In the genomic region with DNA sequence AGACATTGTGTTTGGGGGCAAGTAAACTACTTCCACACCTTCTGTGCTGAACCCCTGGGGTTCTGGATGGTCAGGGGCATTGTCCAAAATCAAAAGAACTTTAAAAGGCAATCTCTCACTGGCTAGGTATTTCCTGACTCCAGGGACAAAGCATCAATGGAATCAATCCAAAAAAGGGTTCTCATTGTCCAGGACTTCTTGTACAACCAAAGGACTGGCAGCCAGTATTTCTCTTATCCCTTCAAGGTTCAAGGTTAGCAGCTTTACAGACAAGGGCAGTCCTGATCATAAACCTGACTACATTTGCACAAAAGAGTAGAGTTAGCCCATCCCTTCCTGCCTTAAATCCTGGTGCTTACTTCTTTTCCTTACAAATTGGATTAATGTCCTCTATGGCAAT, we compare ENCODE assay signal across 33 cellular contexts.
"Had no signal": no experiment of that assay in that cellular context is flagged by ENCODE, and none has a peak within 500 bp of the region (broad histone marks: within the 10 kb centered on the region; RNA-seq: fewer than 3 reads in every experiment).

No MANE protein-coding gene starts in this region.

- H2AFZ ChIP-seq: hepatocyte had no signal

- H3K27me3 ChIP-seq: brain microvascular endothelial cell, esophagus squamous epithelium, gastrocnemius medialis, hepatocyte, pancreas, stomach, thyroid gland, upper lobe of left lung, vagina had no signal

- FAIRE-seq: astrocyte, keratinocyte, pancreas had no signal

- H3K27me3 Mint-ChIP-seq: activated naive CD4-positive, alpha-beta T cell treated with anti-CD3 and anti-CD28 coated beads, Interleukin-2, amount 10 ng/mL, durations not matched to agents 7 days and 5 days; memory B cell; naive thymus-derived CD4-positive, alpha-beta T cell; stimulated activated naive B cell treated with anti-CD40 and anti-IgM and Interleukin-4, amounts not matched to agents 10 μg/mL and 1 μg/mL and 100 μg/mL, for 72 hours had no signal

- H3K36me3 ChIP-seq: brain microvascular endothelial cell, esophagus squamous epithelium, gastrocnemius medialis, pancreas, prostate gland, stomach, thyroid gland, upper lobe of left lung, vagina had no signal

- H3K4me3 ChIP-seq: esophagus squamous epithelium, gastrocnemius medialis, hepatocyte, pancreas, prostate gland, stomach, thyroid gland, upper lobe of left lung, vagina had no signal

- H3K27ac Mint-ChIP-seq: activated naive CD4-positive, alpha-beta T cell treated with anti-CD3 and anti-CD28 coated beads, Interleukin-2, amount 10 ng/mL, durations not matched to agents 7 days and 5 days; memory B cell; stimulated activated naive B cell treated with anti-CD40 and anti-IgM and Interleukin-4, amounts not matched to agents 10 μg/mL and 1 μg/mL and 100 μg/mL, for 72 hours had no signal

- H3K4me2 ChIP-seq: hepatocyte had no signal

- H3K27ac ChIP-seq: brain microvascular endothelial cell, epithelial cell of prostate, esophagus squamous epithelium, gastrocnemius medialis, hepatocyte, pancreas, prostate gland, stomach, thyroid gland, upper lobe of left lung, vagina had no signal

- H3K4me3 Mint-ChIP-seq: activated naive CD4-positive, alpha-beta T cell treated with anti-CD3 and anti-CD28 coated beads, Interleukin-2, amount 10 ng/mL, durations not matched to agents 7 days and 5 days; memory B cell; naive thymus-derived CD4-positive, alpha-beta T cell; neural crest cell; stimulated activated naive B cell treated with anti-CD40 and anti-IgM and Interleukin-4, amounts not matched to agents 10 μg/mL and 1 μg/mL and 100 μg/mL, for 72 hours had no signal

- H3K4me1 ChIP-seq: gastrocnemius medialis, prostate gland, vagina had no signal

- H3K9me3 ChIP-seq: esophagus squamous epithelium, gastrocnemius medialis, pancreas, prostate gland, stomach, thyroid gland, upper lobe of left lung, vagina had no signal

- ATAC-seq: activated CD4-positive, CD25-positive, alpha-beta regulatory T cell treated with anti-CD3 and anti-CD28 coated beads, Interleukin-2, amount 50 U/mL, for 24 hours; gastrocnemius medialis; naive thymus-derived CD4-positive, alpha-beta T cell; pancreas; stimulated activated naive B cell treated with anti-CD40 and anti-IgM and Interleukin-4, amounts not matched to agents 10 μg/mL and 1 μg/mL and 100 μg/mL, for 72 hours had no signal

- DNase-seq: activated CD4-positive, alpha-beta T cell treated with anti-CD3 and anti-CD28 coated beads for 48 hours; activated CD4-positive, alpha-beta T cell treated with anti-CD3 and anti-CD28 coated beads, Interleukin-2, amount 50 U/mL, for 48 hours; activated CD8-positive, alpha-beta memory T cell treated with anti-CD3 and anti-CD28 coated beads for 24 hours; activated gamma-delta T cell; activated naive CD4-positive, alpha-beta T cell treated with anti-CD3 and anti-CD28 coated beads, Interleukin-2, amount 10 ng/mL, durations not matched to agents 7 days and 5 days; amniotic stem cell; central memory CD4-positive, alpha-beta T cell; esophagus squamous epithelium; gastrocnemius medialis; glutamatergic neuron; left cardiac atrium; midbrain; naive thymus-derived CD4-positive, alpha-beta T cell; nucleus accumbens; pancreas; retina; stimulated activated CD4-positive, alpha-beta T cell treated with anti-CD3 and anti-CD28 coated beads, Interleukin-15, amount 100 ng/mL, for 24 hours; stimulated activated CD4-positive, alpha-beta T cell treated with anti-CD3 and anti-CD28 coated beads, Interleukin-2, amount 100 ng/mL, for 24 hours; stimulated activated naive B cell treated with anti-CD40 and anti-IgM and Interleukin-4, amounts not matched to agents 10 μg/mL and 1 μg/mL and 100 μg/mL, for 72 hours; stomach; T-helper 1 cell; upper lobe of left lung had no signal
